In the genomic region with DNA sequence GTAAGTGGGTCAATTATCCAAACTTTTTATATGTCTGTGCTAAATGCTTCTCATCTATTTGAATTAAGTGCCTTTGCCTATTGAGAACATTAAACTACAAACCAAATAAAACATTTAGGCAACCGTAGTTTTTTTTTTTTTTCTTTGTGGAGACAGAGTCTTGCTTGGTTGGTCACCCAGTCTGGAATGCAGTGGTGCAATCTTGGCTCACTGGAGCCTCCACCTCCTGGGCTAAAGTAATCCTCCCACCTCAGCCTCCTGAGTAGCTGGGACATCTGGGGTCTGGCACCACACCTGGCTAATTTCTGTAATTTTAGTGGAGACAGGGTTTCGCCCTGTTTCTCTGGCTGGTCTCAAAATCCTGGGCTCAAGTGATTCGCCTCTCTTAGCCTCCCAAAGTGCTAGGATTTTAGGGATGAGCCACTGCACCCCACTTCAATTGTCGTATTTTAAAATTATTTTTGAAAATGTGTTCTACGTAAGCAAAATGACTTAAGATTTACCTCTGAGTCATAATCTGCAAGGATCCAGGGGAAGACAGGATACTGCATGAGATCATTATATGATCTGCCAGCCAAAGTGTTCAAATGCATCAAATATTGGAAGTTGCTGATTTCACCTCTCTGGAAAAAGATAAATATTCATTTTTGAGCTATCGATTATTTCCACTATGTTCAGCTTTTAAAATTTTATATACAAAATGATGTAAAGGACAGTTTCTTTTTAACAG, we compare ENCODE assay signal across 16 cellular contexts.
DNase-seq lines count a peak whose midpoint lies in the region; ATAC-seq and TF ChIP-seq lines count a peak whose summit lies in the region.
"Had no signal": no experiment of that assay in that cellular context is flagged by ENCODE, and none has a peak within 500 bp of the region (broad histone marks: within the 10 kb centered on the region; RNA-seq: fewer than 3 reads in every experiment).

No MANE protein-coding gene starts in this region.

- no peak for TF ChIP-seq RAD21 in Ishikawa (IDR thresholded peaks at IDR 0.05; ENCODE audit: low read depth)

- no peak overlapping the region for H2BK120ac ChIP-seq in mesenchymal stem cell (ENCODE audit: low read depth, low read length)

- no peak overlapping the region for H3K18ac ChIP-seq in mesenchymal stem cell (ENCODE audit: low read depth in 1 of 2, low read length in 2 of 2)

- H3K14ac ChIP-seq in mesenchymal stem cell (ENCODE audit: low read length in 2 of 2), result no peak overlapping the region

- peaks cover 13% of the 10 kb centered on the region for H3K79me1 ChIP-seq in mesenchymal stem cell (replicated peaks; ENCODE audit: low read length, poor library complexity, severe bottlenecking)

- H3K27me3 ChIP-seq in mesenchymal stem cell (ENCODE audit: control insufficient read depth in 1 of 2, insufficient read depth in 1 of 2, low read length in 2 of 2), result no peaks in the 10 kb centered on the region
- H3K27me3 ChIP-seq: SJSA1 had no signal

- H3K4me1 ChIP-seq in mesenchymal stem cell (ENCODE audit: control insufficient read depth, insufficient read depth, low read depth, low read length), result no peaks in the 10 kb centered on the region

- no peak overlapping the region for H2AK5ac ChIP-seq in mesenchymal stem cell (ENCODE audit: low read length, severe bottlenecking)

- H2BK15ac ChIP-seq in mesenchymal stem cell (ENCODE audit: low read depth, poor library complexity, severe bottlenecking), result no peak overlapping the region

- H4K8ac ChIP-seq in mesenchymal stem cell (ENCODE audit: low read length), result no peak overlapping the region

- no peak overlapping the region for H3K23ac ChIP-seq in mesenchymal stem cell (ENCODE audit: low read length in 2 of 2)

- no peak overlapping the region for H3K4ac ChIP-seq in mesenchymal stem cell (ENCODE audit: low read depth in 1 of 2, low read length in 2 of 2)

- H2BK5ac ChIP-seq in mesenchymal stem cell (ENCODE audit: low read depth, low read length, poor library complexity, severe bottlenecking), result no peak overlapping the region

- CTCF ChIA-PET in HEK293T (lab: Yijun Ruan, JAX), result no interaction called here

- peaks cover 28 to 87% of the 10 kb centered on the region in 2 experiments for H3K36me3 ChIP-seq in mesenchymal stem cell (ENCODE audit: control insufficient read depth in 1 of 2, insufficient read depth in 2 of 2, low read depth in 1 of 2, low read length in 2 of 2)

- H2AFZ ChIP-seq in mesenchymal stem cell (ENCODE audit: low read depth, low read length), result no peak overlapping the region

- no peaks in the 10 kb centered on the region for H3K9me3 ChIP-seq in mesenchymal stem cell (ENCODE audit: control insufficient read depth, low read length)
- H3K9me3 ChIP-seq: SJSA1 had no signal

- H3K4me2 ChIP-seq in mesenchymal stem cell (ENCODE audit: low read length, poor library complexity, severe bottlenecking), result no peak overlapping the region

- H3K4me3 ChIP-seq in mesenchymal stem cell (ENCODE audit: insufficient read depth in 1 of 2, low read depth in 1 of 2, low read length in 2 of 2), result no peak overlapping the region
- H3K4me3 ChIP-seq: K562, SJSA1 had no signal

- H4K91ac ChIP-seq in mesenchymal stem cell (ENCODE audit: low read length), result no peak overlapping the region

- ATAC-seq in sciatic nerve (no peak), GM18517 (IDR thresholded peaks at IDR 0.05; ENCODE audit: unreplicated experiment) (no peak)
- ATAC-seq: K562, PC-3 had no signal

- WGBS in mesenchymal stem cell, result 97% methylated on average over 5 of the region's 6 CpGs

- H3K9ac ChIP-seq in mesenchymal stem cell (ENCODE audit: low read length), result peak overlapping the region; percentile 30

- H2BK12ac ChIP-seq in mesenchymal stem cell (ENCODE audit: low read length in 2 of 2), result no peak overlapping the region

- POLR2A ChIA-PET in HEK293T (lab: Yijun Ruan, JAX), result no interaction called here

- H3K27ac ChIP-seq in mesenchymal stem cell (ENCODE audit: low read length, poor library complexity, severe bottlenecking), result no peak overlapping the region
- H3K27ac ChIP-seq: SJSA1 had no signal

- DNase-seq in EH (ENCODE audit: low read depth) (peak; percentile 11), dermis blood vessel endothelial cell (peak; percentile 28), mesenchymal stem cell (no peak), sciatic nerve (ENCODE audit: low spot score) (no peak), HEK293T (ENCODE audit: extremely low spot score) (no peak), OCI-M2 (lab: John Stamatoyannopoulos, UW; ENCODE audit: unreplicated experiment) (no peak)
- DNase-seq: CD4-positive, CD25-positive, alpha-beta regulatory T cell; DMS53; GF-D8; H7; NCI-H446; PC-3 had no signal

- no peak for TF ChIP-seq EP300 in Ishikawa (IDR thresholded peaks at IDR 0.05; ENCODE audit: borderline replicate concordance)

- intact Hi-C loops in sciatic nerve (cut with DNase I), result no loop called here

TF ChIP-seq in Ishikawa, 13 proteins besides CTCF, POLR2A, EP300 and RAD21:
- TF ChIP-seq EGR1 (IDR thresholded peaks at IDR 0.05) (no peak), CEBPB (IDR thresholded peaks at IDR 0.05) (0 out of 2 replicates have a peak, but pooled peaks have one; percentile 37)

TF ChIP-seq in HEK293T, 16 proteins besides CTCF, POLR2A, EP300 and RAD21:
- TF ChIP-seq NFRKB (IDR thresholded peaks at IDR 0.05), result no peak
- no peak for TF ChIP-seq BHLHE40 (IDR thresholded peaks at IDR 0.05; ENCODE audit: borderline replicate concordance)
- TF ChIP-seq, protein P1, sequence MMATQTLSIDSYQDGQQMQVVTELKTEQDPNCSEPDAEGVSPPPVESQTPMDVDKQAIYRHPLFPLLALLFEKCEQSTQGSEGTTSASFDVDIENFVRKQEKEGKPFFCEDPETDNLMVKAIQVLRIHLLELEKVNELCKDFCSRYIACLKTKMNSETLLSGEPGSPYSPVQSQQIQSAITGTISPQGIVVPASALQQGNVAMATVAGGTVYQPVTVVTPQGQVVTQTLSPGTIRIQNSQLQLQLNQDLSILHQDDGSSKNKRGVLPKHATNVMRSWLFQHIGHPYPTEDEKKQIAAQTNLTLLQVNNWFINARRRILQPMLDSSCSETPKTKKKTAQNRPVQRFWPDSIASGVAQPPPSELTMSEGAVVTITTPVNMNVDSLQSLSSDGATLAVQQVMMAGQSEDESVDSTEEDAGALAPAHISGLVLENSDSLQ (IDR thresholded peaks at IDR 0.05), result no peak
- TF ChIP-seq SP1 (IDR thresholded peaks at IDR 0.05), result no peak
- no peak for TF ChIP-seq FOXK2 (IDR thresholded peaks at IDR 0.05)
- no peak for TF ChIP-seq L3MBTL2 (conservative IDR thresholded peaks at IDR 0.05)
- no peak for TF ChIP-seq TARDBP (IDR thresholded peaks at IDR 0.05)
- TF ChIP-seq LEF1 (IDR thresholded peaks at IDR 0.05; ENCODE audit: borderline replicate concordance), result no peak
- TF ChIP-seq ARNT (IDR thresholded peaks at IDR 0.05), result no peak
- TF ChIP-seq SUZ12 (IDR thresholded peaks at IDR 0.05), result no peak
- no peak for TF ChIP-seq ELF4 (IDR thresholded peaks at IDR 0.05)
- TF ChIP-seq HDGF (IDR thresholded peaks at IDR 0.05; ENCODE audit: borderline replicate concordance), result no peak
- TF ChIP-seq FOXM1 (IDR thresholded peaks at IDR 0.05; ENCODE audit: borderline replicate concordance), result no peak
TF ChIP-seq in HEK293T: peak in this region for 0.

Comparison
In these comparisons a context has a peak if more than half of its experiments do, and no peak if none do; other contexts are left out.
1. DNase-seq: peak in EH (single experiment) and dermis blood vessel endothelial cell (single experiment); none in mesenchymal stem cell (single experiment), sciatic nerve (single experiment), HEK293T (single experiment) and OCI-M2 (single experiment).